ENCODE assay signal across 13 cellular contexts in the genomic region with DNA sequence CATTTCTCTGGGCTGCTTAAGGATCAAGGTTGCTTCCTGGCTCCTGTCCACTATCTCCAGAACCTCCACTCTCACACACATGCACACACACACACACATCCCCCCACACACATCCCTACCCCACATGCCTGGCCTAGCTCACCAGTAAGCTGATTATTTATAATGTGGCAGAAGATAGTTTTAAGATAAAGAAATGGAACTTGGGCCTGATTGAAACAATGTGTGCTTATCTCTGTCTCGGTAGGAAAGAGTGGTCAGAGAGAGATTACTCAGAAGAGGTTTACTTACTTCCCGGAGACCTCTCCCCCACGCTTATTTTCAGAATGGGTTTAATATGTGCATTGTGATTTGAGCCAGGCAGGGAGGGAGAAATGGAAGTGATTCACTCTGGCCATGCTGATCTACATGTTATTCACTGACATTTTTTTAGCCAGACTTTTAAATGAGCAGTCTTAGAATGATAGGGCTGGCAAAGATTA.
DNase-seq lines count a peak whose midpoint lies in the region; ATAC-seq and TF ChIP-seq lines count a peak whose summit lies in the region.
"Had no signal": no experiment of that assay in that cellular context is flagged by ENCODE, and none has a peak within 500 bp of the region (broad histone marks: within the 10 kb centered on the region; RNA-seq: fewer than 3 reads in every experiment).

No MANE protein-coding gene starts in this region.

- no peak overlapping the region for H2BK120ac ChIP-seq in mesendoderm (ENCODE audit: low read depth, low read length)

- H3K9me3 ChIP-seq in MG63: no peaks in the 10 kb centered on the region
- H3K9me3 ChIP-seq: Caco-2 had no signal

- WGBS in mesendoderm (ENCODE audit: extremely low coverage, insufficient coverage, low lambda C conversion rate): no CpG with 5 or more reads among the region's 3 CpGs

- no peak overlapping the region for H2BK15ac ChIP-seq in mesendoderm (replicated peaks; ENCODE audit: low read depth)

- H3K4me1 ChIP-seq in mesendoderm (ENCODE audit: control insufficient read depth, low read depth, low read length): peaks cover 14% of the 10 kb centered on the region
- H3K4me1 ChIP-seq: Caco-2 had no signal

- peak overlapping the region; percentile 46 for H3K56ac ChIP-seq in mesendoderm (ENCODE audit: low read length)

- H3K4me3 ChIP-seq in AG10803 (ENCODE audit: low read length) (no peak overlapping the region), MG63 (no peak overlapping the region), cardiac fibroblast (replicated peaks in 1 of 2; ENCODE audit: low read depth in 2 of 2, low read length in 2 of 2) (no peak overlapping the region), mesendoderm (ENCODE audit: low read length) (no peak overlapping the region)
- H3K4me3 ChIP-seq: coronary artery had no signal

- H2BK5ac ChIP-seq in mesendoderm (ENCODE audit: low read length): no peak overlapping the region

- H3K23ac ChIP-seq in mesendoderm (ENCODE audit: low read length): no peak overlapping the region

- no peak overlapping the region for H3K18ac ChIP-seq in mesendoderm (ENCODE audit: low read length)

- no peak for TF ChIP-seq CTCF in AG10803 (conservative IDR thresholded peaks at IDR 0.05; ENCODE audit: low read length)
- no peak for TF ChIP-seq CTCF in cardiac fibroblast (IDR thresholded peaks at IDR 0.05; ENCODE audit: low read depth, low read length)

- no peak overlapping the region for H4K8ac ChIP-seq in mesendoderm (ENCODE audit: low read depth, low read length)

- no peak overlapping the region for H3K9ac ChIP-seq in mesendoderm (ENCODE audit: low read length)

- no peaks in the 10 kb centered on the region for H3K79me1 ChIP-seq in mesendoderm (ENCODE audit: low read length)

- DNase-seq in AG10803 (ENCODE audit: low read depth): peak; percentile 72
- DNase-seq in MG63: peak; percentile 28
- peak; percentile 72 to 86 for DNase-seq in cardiac fibroblast (ENCODE audit: low read depth in 2 of 2)
- DNase-seq in mesendoderm: peak; percentile 93
- DNase-seq in activated CD4-positive, CD25-positive, alpha-beta regulatory T cell treated with anti-CD3 and anti-CD28 coated beads, Interleukin-2, amount 50 U/mL, for 72 hours: no peak
- DNase-seq: Caco-2, NCI-H187 treated with DMSO at 0.1 percent for 48 hours had no signal

- no peak overlapping the region for H3K4me2 ChIP-seq in mesendoderm (ENCODE audit: low read length)

- H4K5ac ChIP-seq in mesendoderm (ENCODE audit: low read length): no peak overlapping the region

- no peak overlapping the region for H3K4ac ChIP-seq in mesendoderm (ENCODE audit: low read depth, low read length)

- H3K27me3 ChIP-seq in MG63 (no peaks in the 10 kb centered on the region), mesendoderm (ENCODE audit: insufficient read depth, low read length, poor library complexity) (no peaks in the 10 kb centered on the region)

- no peak for ATAC-seq in GM18873 (IDR thresholded peaks at IDR 0.05; ENCODE audit: low FRiP score, unreplicated experiment)
- no peak for ATAC-seq in GM21381 (IDR thresholded peaks at IDR 0.05; ENCODE audit: unreplicated experiment)
- no peak for ATAC-seq in HG02642 (IDR thresholded peaks at IDR 0.05; ENCODE audit: poor library complexity, unreplicated experiment)
- ATAC-seq: HepG2; stimulated activated memory B cell treated with anti-CD40 and anti-IgM and Interleukin-4, amounts not matched to agents 10 μg/mL and 1 μg/mL and 100 μg/mL, for 72 hours had no signal

- H3K36me3 ChIP-seq in MG63 (no peaks in the 10 kb centered on the region), mesendoderm (ENCODE audit: control insufficient read depth, insufficient read depth, low read length) (no peaks in the 10 kb centered on the region)

- no peak overlapping the region for H3K27ac ChIP-seq in mesendoderm (ENCODE audit: low read depth, low read length)
- H3K27ac ChIP-seq: coronary artery had no signal

- no peak overlapping the region for H2AK5ac ChIP-seq in mesendoderm (ENCODE audit: low read length)

- H3K79me2 ChIP-seq in mesendoderm (ENCODE audit: control insufficient read depth, insufficient read depth, low read length): no peaks in the 10 kb centered on the region
